ENCODE assay signal across 18 cellular contexts in genomic region chr7:36854652-36855051, GRCh38.
DNase-seq lines count a peak whose midpoint lies in the region; ATAC-seq and TF ChIP-seq lines count a peak whose summit lies in the region.
"Had no signal": no experiment of that assay in that cellular context is flagged by ENCODE, and none has a peak within 500 bp of the region (broad histone marks: within the 10 kb centered on the region; RNA-seq: fewer than 3 reads in every experiment).

No MANE protein-coding gene starts in this region.

- H3K4me3 ChIP-seq in CD4-positive, alpha-beta memory T cell (ENCODE audit: low read length in 2 of 2), result no peak overlapping the region
- H3K4me3 ChIP-seq in heart left ventricle, result no peak overlapping the region

- intact Hi-C loops in CD4-positive, alpha-beta memory T cell (cut with micrococcal nuclease), result no loop called here
- intact Hi-C loops in heart left ventricle (cut with DNase I), result no loop called here

- peaks cover 26% of the 10 kb centered on the region for H3K36me3 ChIP-seq in CD4-positive, alpha-beta memory T cell (ENCODE audit: insufficient read depth, low read length)
- H3K36me3 ChIP-seq in heart left ventricle, result peaks cover 0 to 53% (median 12%) of the 10 kb centered on the region in 9 donors

- ATAC-seq in central memory CD8-positive, alpha-beta T cell (replicated peaks; ENCODE audit: extremely low read depth, poor library complexity, severe bottlenecking), result no peak
- ATAC-seq in natural killer cell treated with Interleukin-12 subunit alpha and Interleukin-12 subunit beta and Interleukin-15 and Interleukin-18, amount 100 ng/mL, for 72 hours, result no peak
- no peak for ATAC-seq in naive thymus-derived CD8-positive, alpha-beta T cell
- ATAC-seq in heart left ventricle, result no peak

- H3K4me3 Mint-ChIP-seq in CD4-positive, alpha-beta memory T cell, result no peak overlapping the region
- H3K4me3 Mint-ChIP-seq in IgD-negative memory B cell, result peak overlapping the region in 1 of 4 donors; percentile 27
- H3K4me3 Mint-ChIP-seq in central memory CD8-positive, alpha-beta T cell, result peak overlapping the region; percentile 4
- peak overlapping the region in 1 of 5 donors; percentile 13 for H3K4me3 Mint-ChIP-seq in immature natural killer cell
- no peak overlapping the region for H3K4me3 Mint-ChIP-seq in natural killer cell treated with Interleukin-12 subunit alpha and Interleukin-12 subunit beta and Interleukin-15 and Interleukin-18, amount 100 ng/mL, for 72 hours
- H3K4me3 Mint-ChIP-seq in naive thymus-derived CD8-positive, alpha-beta T cell, result no peak overlapping the region
- H3K4me3 Mint-ChIP-seq: B cell had no signal

- TF ChIP-seq CTCF in heart left ventricle (IDR thresholded peaks at IDR 0.05), result no peak

- POLR2A ChIA-PET in CD4-positive, alpha-beta memory T cell (lab: Charles Lee; ENCODE audit: partially characterized antibody), result no interaction called here
- POLR2A ChIA-PET in naive thymus-derived CD8-positive, alpha-beta T cell (lab: Charles Lee), result interaction anchor here (0.7 kb wide), 1 partner anchor 150 kb away, joined by 6 read pairs; no protein-coding TSS in a partner anchor

- no peaks in the 10 kb centered on the region for H3K9me3 ChIP-seq in CD4-positive, alpha-beta memory T cell (ENCODE audit: control insufficient read depth in 1 of 2, low read length in 2 of 2)
- no peaks in the 10 kb centered on the region for H3K9me3 ChIP-seq in heart left ventricle

- H3K4me1 Mint-ChIP-seq in CD4-positive, alpha-beta memory T cell, result peaks cover 0 to 21% (median 7%) of the 10 kb centered on the region in 4 donors
- peaks cover 0 to 7% (median 0%) of the 10 kb centered on the region in 3 donors for H3K4me1 Mint-ChIP-seq in IgD-negative memory B cell
- peaks cover 19% of the 10 kb centered on the region for H3K4me1 Mint-ChIP-seq in central memory CD8-positive, alpha-beta T cell
- H3K4me1 Mint-ChIP-seq in immature natural killer cell, result peaks cover 27 to 49% of the 10 kb centered on the region in 2 donors
- peaks cover 22% of the 10 kb centered on the region in 2 donors for H3K4me1 Mint-ChIP-seq in natural killer cell treated with Interleukin-12 subunit alpha and Interleukin-12 subunit beta and Interleukin-15 and Interleukin-18, amount 100 ng/mL, for 72 hours (ENCODE audit: low read depth in 2 of 2)
- peaks cover 12 to 15% (median 13%) of the 10 kb centered on the region in 4 donors for H3K4me1 Mint-ChIP-seq in naive thymus-derived CD8-positive, alpha-beta T cell
- H3K4me1 Mint-ChIP-seq: B cell had no signal

- no peak overlapping the region for H3K27ac ChIP-seq in CD4-positive, alpha-beta memory T cell (ENCODE audit: low read depth, low read length)
- no peak overlapping the region for H3K27ac ChIP-seq in heart left ventricle

- no peaks in the 10 kb centered on the region for H3K4me1 ChIP-seq in CD4-positive, alpha-beta memory T cell (ENCODE audit: insufficient read depth, low read length)
- no peaks in the 10 kb centered on the region for H3K4me1 ChIP-seq in heart left ventricle

- no peak for DNase-seq in CD4-positive, alpha-beta memory T cell
- DNase-seq in central memory CD8-positive, alpha-beta T cell (ENCODE audit: low spot score in 2 of 2), result no peak
- DNase-seq in immature natural killer cell (no peak), heart left ventricle (no peak)
- no peak for DNase-seq in natural killer cell treated with Interleukin-12 subunit alpha and Interleukin-12 subunit beta and Interleukin-15 and Interleukin-18, amount 100 ng/mL, for 72 hours (ENCODE audit: low spot score)
- no peak for DNase-seq in naive thymus-derived CD8-positive, alpha-beta T cell
- DNase-seq: Calu3; CD4-positive, CD25-positive, alpha-beta regulatory T cell; DMS53; HCEC 1CT; IMR-90; Kasumi-1; NCI-H1417; NCI-H1930; RPMI8226; SIG-M5 had no signal

- H3K9me3 Mint-ChIP-seq in CD4-positive, alpha-beta memory T cell, result peaks cover 0 to 9% (median 7%) of the 10 kb centered on the region in 8 donors
- H3K9me3 Mint-ChIP-seq in IgD-negative memory B cell, result peaks cover 0 to 2% (median 0%) of the 10 kb centered on the region in 3 donors
- H3K9me3 Mint-ChIP-seq in central memory CD8-positive, alpha-beta T cell, result no peaks in the 10 kb centered on the region
- H3K9me3 Mint-ChIP-seq in immature natural killer cell, result peaks cover 0 to 3% (median 0%) of the 10 kb centered on the region in 6 donors
- peaks cover 6% of the 10 kb centered on the region for H3K9me3 Mint-ChIP-seq in natural killer cell treated with Interleukin-12 subunit alpha and Interleukin-12 subunit beta and Interleukin-15 and Interleukin-18, amount 100 ng/mL, for 72 hours
- H3K9me3 Mint-ChIP-seq in naive thymus-derived CD8-positive, alpha-beta T cell, result peaks cover 0 to 8% (median 3%) of the 10 kb centered on the region in 9 donors

- no peaks in the 10 kb centered on the region for H3K27me3 ChIP-seq in CD4-positive, alpha-beta memory T cell (ENCODE audit: insufficient read depth, low read length)
- no peaks in the 10 kb centered on the region for H3K27me3 ChIP-seq in heart left ventricle

- H3K36me3 Mint-ChIP-seq in CD4-positive, alpha-beta memory T cell, result peaks cover 67 to 76% of the 10 kb centered on the region in 2 donors
- H3K36me3 Mint-ChIP-seq in IgD-negative memory B cell (peaks cover 32% of the 10 kb centered on the region), immature natural killer cell (peaks cover 34 to 62% (median 51%) of the 10 kb centered on the region in 3 donors)
- peaks cover 15% of the 10 kb centered on the region for H3K36me3 Mint-ChIP-seq in central memory CD8-positive, alpha-beta T cell (ENCODE audit: insufficient read depth)
- H3K36me3 Mint-ChIP-seq in natural killer cell treated with Interleukin-12 subunit alpha and Interleukin-12 subunit beta and Interleukin-15 and Interleukin-18, amount 100 ng/mL, for 72 hours, result peaks cover 29% of the 10 kb centered on the region
- peaks cover 25 to 60% (median 57%) of the 10 kb centered on the region in 3 donors for H3K36me3 Mint-ChIP-seq in naive thymus-derived CD8-positive, alpha-beta T cell

- H3K27me3 Mint-ChIP-seq in CD4-positive, alpha-beta memory T cell, result no peaks in the 10 kb centered on the region
- no peaks in the 10 kb centered on the region for H3K27me3 Mint-ChIP-seq in IgD-negative memory B cell
- no peaks in the 10 kb centered on the region for H3K27me3 Mint-ChIP-seq in central memory CD8-positive, alpha-beta T cell
- H3K27me3 Mint-ChIP-seq in immature natural killer cell (ENCODE audit: low read depth in 3 of 3), result peaks cover 0 to 4% (median 1%) of the 10 kb centered on the region in 3 donors
- H3K27me3 Mint-ChIP-seq in natural killer cell treated with Interleukin-12 subunit alpha and Interleukin-12 subunit beta and Interleukin-15 and Interleukin-18, amount 100 ng/mL, for 72 hours, result no peaks in the 10 kb centered on the region
- H3K27me3 Mint-ChIP-seq in naive thymus-derived CD8-positive, alpha-beta T cell, result no peaks in the 10 kb centered on the region
- H3K27me3 Mint-ChIP-seq: B cell; CD4-positive, CD25-positive, alpha-beta regulatory T cell had no signal

- 93 to 98% (median 96%) methylated on average over 9 of the region's 9 CpGs for WGBS in heart left ventricle, 4 donors

- CTCF ChIA-PET in CD4-positive, alpha-beta memory T cell (lab: Charles Lee; ENCODE audit: partially characterized antibody), result no interaction called here

- TF ChIP-seq POLR2A in heart left ventricle (IDR thresholded peaks at IDR 0.05), result no peak

- peak overlapping the region in 5 of 7 donors; percentile 43 to 73 (median 67) for H3K27ac Mint-ChIP-seq in CD4-positive, alpha-beta memory T cell
- H3K27ac Mint-ChIP-seq in IgD-negative memory B cell (peak overlapping the region in 2 of 3 donors; percentile 11 to 36), immature natural killer cell (peak overlapping the region in 5 of 6 donors; percentile 6 to 79 (median 34))
- H3K27ac Mint-ChIP-seq in central memory CD8-positive, alpha-beta T cell (ENCODE audit: low read depth), result peak overlapping the region; percentile 73
- no peak overlapping the region for H3K27ac Mint-ChIP-seq in natural killer cell treated with Interleukin-12 subunit alpha and Interleukin-12 subunit beta and Interleukin-15 and Interleukin-18, amount 100 ng/mL, for 72 hours
- H3K27ac Mint-ChIP-seq in naive thymus-derived CD8-positive, alpha-beta T cell, result peak overlapping the region in 5 of 10 donors; percentile 9 to 87 (median 48)
- H3K27ac Mint-ChIP-seq: B cell had no signal

Comparison
In these comparisons a context has a peak if more than half of its experiments do, and no peak if none do; other contexts are left out.
1. H3K27ac Mint-ChIP-seq: peak in CD4-positive, alpha-beta memory T cell (5 of 7), IgD-negative memory B cell (2 of 3), central memory CD8-positive, alpha-beta T cell (single experiment) and immature natural killer cell (5 of 6); none in natural killer cell treated with Interleukin-12 subunit alpha and Interleukin-12 subunit beta and Interleukin-15 and Interleukin-18, amount 100 ng/mL, for 72 hours (0 of 2).